ENCODE assay signal across 1 cellular context in the genomic region with DNA sequence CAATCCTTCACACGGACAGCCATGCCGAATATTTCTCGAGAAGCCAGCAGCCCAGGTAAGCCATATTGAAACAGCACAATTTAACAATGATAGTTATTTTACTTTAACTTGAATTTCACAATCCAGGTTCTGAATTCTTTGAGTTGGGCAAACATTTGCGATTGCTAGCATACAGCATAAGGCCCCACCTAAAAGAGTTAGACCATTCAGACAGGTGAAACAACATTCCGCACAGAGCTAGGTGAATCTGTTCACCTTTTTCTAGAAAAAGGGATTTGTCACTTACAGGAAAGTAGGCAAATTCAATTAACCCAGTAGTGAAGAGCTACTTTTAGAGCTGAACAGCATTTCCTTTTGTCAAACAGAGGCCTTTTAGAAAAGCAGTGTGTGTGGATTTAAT.
TF ChIP-seq lines count a peak whose summit lies in the region.

No MANE protein-coding gene starts in this region.

TF ChIP-seq in GM23338, 12 proteins besides CTCF, POLR2A, EP300 and RAD21:
- TF ChIP-seq REST (IDR thresholded peaks at IDR 0.05; ENCODE audit: unreplicated experiment) (no peak), EZH2phosphoT487 (IDR thresholded peaks at IDR 0.05; ENCODE audit: unreplicated experiment) (no peak), JUNB (IDR thresholded peaks at IDR 0.05; ENCODE audit: unreplicated experiment) (no peak), CREB1 (CRISPR knock-in tag; IDR thresholded peaks at IDR 0.05; ENCODE audit: low read depth) (no peak), STAT1 (IDR thresholded peaks at IDR 0.05; ENCODE audit: unreplicated experiment) (no peak), EZH2 (IDR thresholded peaks at IDR 0.05; ENCODE audit: low read depth, unreplicated experiment) (no peak), NANOG (IDR thresholded peaks at IDR 0.05; ENCODE audit: borderline replicate concordance) (no peak), POLR2AphosphoS5 (IDR thresholded peaks at IDR 0.05; ENCODE audit: low read depth) (no peak), ZNF331 (CRISPR knock-in tag; IDR thresholded peaks at IDR 0.05; ENCODE audit: low read depth) (no peak), ZNF114 (CRISPR knock-in tag; IDR thresholded peaks at IDR 0.05) (no peak), ZNF462 (CRISPR knock-in tag; IDR thresholded peaks at IDR 0.05) (no peak)
- TF ChIP-seq, protein P1, sequence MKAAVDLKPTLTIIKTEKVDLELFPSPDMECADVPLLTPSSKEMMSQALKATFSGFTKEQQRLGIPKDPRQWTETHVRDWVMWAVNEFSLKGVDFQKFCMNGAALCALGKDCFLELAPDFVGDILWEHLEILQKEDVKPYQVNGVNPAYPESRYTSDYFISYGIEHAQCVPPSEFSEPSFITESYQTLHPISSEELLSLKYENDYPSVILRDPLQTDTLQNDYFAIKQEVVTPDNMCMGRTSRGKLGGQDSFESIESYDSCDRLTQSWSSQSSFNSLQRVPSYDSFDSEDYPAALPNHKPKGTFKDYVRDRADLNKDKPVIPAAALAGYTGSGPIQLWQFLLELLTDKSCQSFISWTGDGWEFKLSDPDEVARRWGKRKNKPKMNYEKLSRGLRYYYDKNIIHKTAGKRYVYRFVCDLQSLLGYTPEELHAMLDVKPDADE (IDR thresholded peaks at IDR 0.05), result no peak
TF ChIP-seq in GM23338: peak in this region for 0.
